ENCODE assay signal across 2 cellular contexts in the genomic region with DNA sequence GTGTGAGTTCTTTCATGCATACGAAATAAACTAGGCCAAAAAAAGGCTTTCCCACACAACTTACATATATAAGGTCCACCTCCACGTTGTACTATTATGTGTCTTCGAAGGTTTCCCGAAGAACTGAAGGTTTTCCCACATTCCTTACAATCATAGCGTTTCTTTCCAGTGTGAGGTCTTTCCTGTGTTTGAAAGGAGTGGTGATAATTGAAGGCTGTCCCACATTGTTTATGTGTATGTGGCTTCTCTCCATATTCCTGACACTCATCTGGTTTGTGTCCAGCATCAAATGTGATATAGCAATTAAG.
TF ChIP-seq lines count a peak whose summit lies in the region.

No MANE protein-coding gene starts in this region.

TF ChIP-seq in liver, 16 proteins besides CTCF, POLR2A, EP300 and RAD21:
- TF ChIP-seq JUND (IDR thresholded peaks at IDR 0.05) (no peak), GABPA (IDR thresholded peaks at IDR 0.05 in 1 of 2, conservative IDR thresholded peaks at IDR 0.05 in 1 of 2) (no peak), NR2F2 (IDR thresholded peaks at IDR 0.05) (no peak), EGR1 (IDR thresholded peaks at IDR 0.05; ENCODE audit: low read depth in 2 of 2) (no peak)
TF ChIP-seq in liver: peak in this region for 0.

TF ChIP-seq in HepG2, 621 proteins besides CTCF, POLR2A, EP300 and RAD21:
- TF ChIP-seq CCAR2 (optimal IDR thresholded peaks at IDR 0.05; ENCODE audit: low read depth, low read length) (no peak), KDM3A (CRISPR knock-in tag; IDR thresholded peaks at IDR 0.05; ENCODE audit: low read depth) (no peak), PATZ1 (CRISPR knock-in tag; IDR thresholded peaks at IDR 0.05) (no peak), ZNF790 (CRISPR knock-in tag; IDR thresholded peaks at IDR 0.05; ENCODE audit: borderline replicate concordance) (no peak), ZNF468 (CRISPR knock-in tag; IDR thresholded peaks at IDR 0.05) (no peak)
